Comparison of ENCODE assay signal across 1 cellular context in the genomic region with DNA sequence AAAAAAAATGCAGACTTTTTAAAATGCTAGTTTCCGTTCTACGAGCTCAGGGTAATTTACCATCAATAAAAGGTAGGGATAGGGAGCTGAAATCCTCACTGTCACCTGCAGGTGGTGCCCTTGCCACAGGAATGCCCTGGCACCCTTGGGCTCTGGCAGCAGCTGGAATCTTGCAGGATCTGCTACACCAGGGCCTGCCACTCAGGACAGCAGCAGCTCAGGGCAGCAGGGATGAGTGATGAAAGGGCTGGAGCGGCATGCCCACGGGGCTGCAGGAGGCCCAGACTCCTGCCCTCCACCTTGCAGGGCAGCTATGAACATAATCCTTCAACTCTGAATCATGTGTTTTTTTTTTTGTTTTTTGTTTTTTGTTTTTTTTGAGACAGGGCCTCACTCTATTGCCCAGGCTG.
TF ChIP-seq lines count a peak whose summit lies in the region.

No MANE protein-coding gene starts in this region.

TF ChIP-seq in SK-N-SH, 30 proteins besides CTCF, POLR2A, EP300 and RAD21 (continued from another document):
- TF ChIP-seq, protein P1, sequence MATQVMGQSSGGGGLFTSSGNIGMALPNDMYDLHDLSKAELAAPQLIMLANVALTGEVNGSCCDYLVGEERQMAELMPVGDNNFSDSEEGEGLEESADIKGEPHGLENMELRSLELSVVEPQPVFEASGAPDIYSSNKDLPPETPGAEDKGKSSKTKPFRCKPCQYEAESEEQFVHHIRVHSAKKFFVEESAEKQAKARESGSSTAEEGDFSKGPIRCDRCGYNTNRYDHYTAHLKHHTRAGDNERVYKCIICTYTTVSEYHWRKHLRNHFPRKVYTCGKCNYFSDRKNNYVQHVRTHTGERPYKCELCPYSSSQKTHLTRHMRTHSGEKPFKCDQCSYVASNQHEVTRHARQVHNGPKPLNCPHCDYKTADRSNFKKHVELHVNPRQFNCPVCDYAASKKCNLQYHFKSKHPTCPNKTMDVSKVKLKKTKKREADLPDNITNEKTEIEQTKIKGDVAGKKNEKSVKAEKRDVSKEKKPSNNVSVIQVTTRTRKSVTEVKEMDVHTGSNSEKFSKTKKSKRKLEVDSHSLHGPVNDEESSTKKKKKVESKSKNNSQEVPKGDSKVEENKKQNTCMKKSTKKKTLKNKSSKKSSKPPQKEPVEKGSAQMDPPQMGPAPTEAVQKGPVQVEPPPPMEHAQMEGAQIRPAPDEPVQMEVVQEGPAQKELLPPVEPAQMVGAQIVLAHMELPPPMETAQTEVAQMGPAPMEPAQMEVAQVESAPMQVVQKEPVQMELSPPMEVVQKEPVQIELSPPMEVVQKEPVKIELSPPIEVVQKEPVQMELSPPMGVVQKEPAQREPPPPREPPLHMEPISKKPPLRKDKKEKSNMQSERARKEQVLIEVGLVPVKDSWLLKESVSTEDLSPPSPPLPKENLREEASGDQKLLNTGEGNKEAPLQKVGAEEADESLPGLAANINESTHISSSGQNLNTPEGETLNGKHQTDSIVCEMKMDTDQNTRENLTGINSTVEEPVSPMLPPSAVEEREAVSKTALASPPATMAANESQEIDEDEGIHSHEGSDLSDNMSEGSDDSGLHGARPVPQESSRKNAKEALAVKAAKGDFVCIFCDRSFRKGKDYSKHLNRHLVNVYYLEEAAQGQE (IDR thresholded peaks at IDR 0.05; ENCODE audit: low read depth, low read length), result peak; percentile 55; the same call in 1 of the 2 replicates
- TF ChIP-seq TCF12 (IDR thresholded peaks at IDR 0.05) (0 out of 2 replicates have a peak, but pooled peaks have one; percentile 24), SMC3 (IDR thresholded peaks at IDR 0.05; ENCODE audit: low read depth, low read length) (peak; percentile 82)
